In the genomic region with DNA sequence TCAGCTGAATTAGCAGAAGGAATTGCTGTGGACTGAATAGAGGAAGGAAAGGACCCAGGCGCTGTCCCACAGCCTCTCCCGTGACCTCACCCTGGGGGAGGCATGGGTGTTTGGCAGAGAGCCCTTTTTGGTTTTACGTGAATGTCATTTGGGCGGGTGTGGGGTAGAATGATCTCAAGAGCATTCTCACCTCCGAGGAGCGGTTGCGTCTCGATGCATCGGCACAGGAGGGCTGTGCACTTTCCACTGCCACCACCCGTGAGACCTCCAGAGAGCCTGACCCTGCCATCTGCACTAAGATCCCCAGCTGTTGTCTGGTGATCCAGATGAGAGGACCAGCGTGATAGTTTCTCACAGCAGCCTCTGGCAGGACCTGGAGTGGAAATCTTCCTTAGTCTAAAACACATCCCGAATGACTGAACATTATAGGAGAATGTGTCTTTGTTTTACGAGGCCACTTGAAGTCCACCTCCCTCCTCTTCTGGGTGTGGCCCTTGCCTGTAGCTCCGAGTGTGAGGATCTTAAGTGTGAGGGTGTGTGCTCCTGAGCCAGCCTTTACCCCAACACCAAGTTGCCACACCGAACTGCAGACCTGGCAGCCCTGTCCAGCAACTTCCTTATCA, we compare ENCODE assay signal across 10 cellular contexts. TPM values are rescaled to one million over a fixed set of nuclear protein-coding genes. Genes with fewer than 3 reads are reported as not detected.
A peak's percentile ranks its signal among the peaks of the same experiment; 100 is the strongest.
DNase-seq lines count a peak whose midpoint lies in the region; ATAC-seq and TF ChIP-seq lines count a peak whose summit lies in the region.
"Had no signal": no experiment of that assay in that cellular context is flagged by ENCODE, and none has a peak within 500 bp of the region (broad histone marks: within the 10 kb centered on the region; RNA-seq: fewer than 3 reads in every experiment).

No MANE protein-coding gene starts in this region.

- no peak for DNase-seq in activated naive CD4-positive, alpha-beta T cell treated with anti-CD3 and anti-CD28 coated beads for 36 hours
- DNase-seq in activated naive CD4-positive, alpha-beta T cell treated with anti-CD3 and anti-CD28 coated beads, Interleukin-2, amount 50 U/mL, for 72 hours (ENCODE audit: low spot score in 2 of 2): no peak
- DNase-seq in central memory CD8-positive, alpha-beta T cell (ENCODE audit: low spot score in 2 of 2): peak in 1 of 2 donors; percentile 14
- DNase-seq in lung (ENCODE audit: low spot score) (peak; percentile 47), upper lobe of right lung (no peak), AG08396 (ENCODE audit: low spot score) (no peak), GM19240 (ENCODE audit: insufficient read length, low spot score) (no peak)
- DNase-seq: NCI-H526 treated with DMSO at 0.1 percent for 48 hours had no signal

- no peaks in the 10 kb centered on the region for H3K27me3 Mint-ChIP-seq in activated naive CD4-positive, alpha-beta T cell treated with anti-CD3 and anti-CD28 coated beads for 36 hours (ENCODE audit: low read depth)
- no peaks in the 10 kb centered on the region for H3K27me3 Mint-ChIP-seq in central memory CD8-positive, alpha-beta T cell

- H3K36me3 ChIP-seq in lung (ENCODE audit: control insufficient read depth in 2 of 2, insufficient read depth in 2 of 2, low read length in 2 of 2): no peaks in the 10 kb centered on the region
- H3K36me3 ChIP-seq in upper lobe of right lung: no peaks in the 10 kb centered on the region

- no peaks in the 10 kb centered on the region for H3K9me3 ChIP-seq in lung (ENCODE audit: control insufficient read depth in 2 of 2, insufficient read depth in 1 of 2, low read length in 1 of 2)
- H3K9me3 ChIP-seq in upper lobe of right lung: no peaks in the 10 kb centered on the region

- H3K4me1 Mint-ChIP-seq in activated naive CD4-positive, alpha-beta T cell treated with anti-CD3 and anti-CD28 coated beads for 36 hours (ENCODE audit: low read depth): peaks cover 48% of the 10 kb centered on the region
- H3K4me1 Mint-ChIP-seq in central memory CD8-positive, alpha-beta T cell: peaks cover 40% of the 10 kb centered on the region

- CTCF ChIA-PET in activated naive CD4-positive, alpha-beta T cell treated with anti-CD3 and anti-CD28 coated beads for 36 hours (lab: Charles Lee): no interaction called here

- H3K27me3 ChIP-seq in lung (ENCODE audit: control insufficient read depth, insufficient read depth): no peaks in the 10 kb centered on the region
- H3K27me3 ChIP-seq in upper lobe of right lung: no peaks in the 10 kb centered on the region

- H3K9me3 Mint-ChIP-seq in activated naive CD4-positive, alpha-beta T cell treated with anti-CD3 and anti-CD28 coated beads for 36 hours: no peaks in the 10 kb centered on the region
- no peaks in the 10 kb centered on the region for H3K9me3 Mint-ChIP-seq in activated naive CD4-positive, alpha-beta T cell treated with anti-CD3 and anti-CD28 coated beads, Interleukin-2, amount 50 U/mL, for 72 hours
- H3K9me3 Mint-ChIP-seq in central memory CD8-positive, alpha-beta T cell: no peaks in the 10 kb centered on the region

- H3K36me3 Mint-ChIP-seq in activated naive CD4-positive, alpha-beta T cell treated with anti-CD3 and anti-CD28 coated beads for 36 hours (ENCODE audit: low read depth): no peaks in the 10 kb centered on the region
- H3K36me3 Mint-ChIP-seq in activated naive CD4-positive, alpha-beta T cell treated with anti-CD3 and anti-CD28 coated beads, Interleukin-2, amount 50 U/mL, for 72 hours: no peaks in the 10 kb centered on the region
- H3K36me3 Mint-ChIP-seq in central memory CD8-positive, alpha-beta T cell (ENCODE audit: insufficient read depth): no peaks in the 10 kb centered on the region

- intact Hi-C loops in activated naive CD4-positive, alpha-beta T cell treated with anti-CD3 and anti-CD28 coated beads for 36 hours (cut with micrococcal nuclease): no loop called here
- intact Hi-C loops in upper lobe of right lung (cut with DNase I): no loop called here

- H3K4me1 ChIP-seq in lung (ENCODE audit: control insufficient read depth in 2 of 2, insufficient read depth in 2 of 2, low read length in 2 of 2) (peaks cover 24% of the 10 kb centered on the region in 2 donors), upper lobe of right lung (peaks cover 50% of the 10 kb centered on the region)

- 14 to 17% methylated on average over 15 of the region's 15 CpGs for WGBS in lung, 2 donors

- H3K4me3 Mint-ChIP-seq in activated naive CD4-positive, alpha-beta T cell treated with anti-CD3 and anti-CD28 coated beads for 36 hours: no peak overlapping the region
- no peak overlapping the region for H3K4me3 Mint-ChIP-seq in central memory CD8-positive, alpha-beta T cell

- TF ChIP-seq CTCF in lung (IDR thresholded peaks at IDR 0.05; ENCODE audit: control extremely low read depth, extremely low read depth) (no peak), upper lobe of right lung (IDR thresholded peaks at IDR 0.05) (no peak)

- H3K4me3 ChIP-seq in lung (no peak overlapping the region), upper lobe of right lung (no peak overlapping the region)

- no peak for ATAC-seq in activated naive CD4-positive, alpha-beta T cell treated with anti-CD3 and anti-CD28 coated beads, Interleukin-2, amount 50 U/mL, for 72 hours
- peak; percentile 52 for ATAC-seq in central memory CD8-positive, alpha-beta T cell (replicated peaks; ENCODE audit: extremely low read depth, poor library complexity, severe bottlenecking)
- peak; percentile 12 for ATAC-seq in lung (ENCODE audit: insufficient read depth, low FRiP score)
- ATAC-seq in upper lobe of right lung: peak; percentile 74
- no peak for ATAC-seq in GM18868 (IDR thresholded peaks at IDR 0.05; ENCODE audit: unreplicated experiment)
- ATAC-seq: HCT116 had no signal

- peak overlapping the region; percentile 5 for H3K27ac Mint-ChIP-seq in activated naive CD4-positive, alpha-beta T cell treated with anti-CD3 and anti-CD28 coated beads for 36 hours
- H3K27ac Mint-ChIP-seq in activated naive CD4-positive, alpha-beta T cell treated with anti-CD3 and anti-CD28 coated beads, Interleukin-2, amount 50 U/mL, for 72 hours: peak overlapping the region in 1 of 2 donors; percentile 73
- peak overlapping the region; percentile 23 for H3K27ac Mint-ChIP-seq in central memory CD8-positive, alpha-beta T cell (ENCODE audit: low read depth)

- H3K27ac ChIP-seq in lung (ENCODE audit: low read depth in 1 of 2, low read length in 1 of 2) (peak overlapping the region; percentile 46 to 65), upper lobe of right lung (peak overlapping the region; percentile 5)

RNA-seq across cellular contexts. Expression of a gene that starts 29.3 kb away (rescaled TPM):
- total RNA-seq in activated naive CD4-positive, alpha-beta T cell treated with anti-CD3 and anti-CD28 coated beads for 36 hours: 10 to 100 TPM; 48.8 to 51.4 TPM
- total RNA-seq in activated naive CD4-positive, alpha-beta T cell treated with anti-CD3 and anti-CD28 coated beads, Interleukin-2, amount 50 U/mL, for 72 hours: 10 to 100 TPM; 56.2 to 67.4 TPM
- total RNA-seq in lung (10 to 100 TPM; 40.4 to 59.8 TPM), upper lobe of right lung (62.4 TPM)
- polyA plus RNA-seq in lung: 10 to 100 TPM; 23.4 to 26.4 TPM

Comparison
In these comparisons a context has a peak if more than half of its experiments do, and no peak if none do; other contexts are left out.
1. ATAC-seq: peak in central memory CD8-positive, alpha-beta T cell (single experiment), lung (single experiment) and upper lobe of right lung (single experiment); none in activated naive CD4-positive, alpha-beta T cell treated with anti-CD3 and anti-CD28 coated beads, Interleukin-2, amount 50 U/mL, for 72 hours (0 of 2) and GM18868 (single experiment).